10 cellular contexts compared by ENCODE assay signal in genomic region chr3:127749787-127750225, GRCh38.
DNase-seq lines count a peak whose midpoint lies in the region; ATAC-seq and TF ChIP-seq lines count a peak whose summit lies in the region.
"Had no signal": no experiment of that assay in that cellular context is flagged by ENCODE, and none has a peak within 500 bp of the region (broad histone marks: within the 10 kb centered on the region; RNA-seq: fewer than 3 reads in every experiment).

No MANE protein-coding gene starts in this region.

- H3K27me3 ChIP-seq in esophagus muscularis mucosa (no peaks in the 10 kb centered on the region), suprapubic skin (no peaks in the 10 kb centered on the region)

- no peak overlapping the region for H3K4me3 Mint-ChIP-seq in activated T-cell treated with anti-CD3 and anti-CD28 coated beads, Interleukin-2, amount 50 U/mL, for 72 hours
- H3K4me3 Mint-ChIP-seq: CD8-positive, alpha-beta T cell had no signal

- H3K36me3 ChIP-seq in esophagus muscularis mucosa: no peaks in the 10 kb centered on the region
- H3K36me3 ChIP-seq in suprapubic skin: no peaks in the 10 kb centered on the region

- H3K36me3 Mint-ChIP-seq in activated T-cell treated with anti-CD3 and anti-CD28 coated beads, Interleukin-2, amount 50 U/mL, for 72 hours (ENCODE audit: insufficient read depth in 2 of 2): no peaks in the 10 kb centered on the region
- H3K36me3 Mint-ChIP-seq: CD8-positive, alpha-beta T cell had no signal

- H3K27ac ChIP-seq in esophagus muscularis mucosa (replicated peaks in 1 of 4): peak overlapping the region; percentile 68 to 79 (median 76)
- no peak overlapping the region for H3K27ac ChIP-seq in suprapubic skin

- H3K4me1 Mint-ChIP-seq in activated T-cell treated with anti-CD3 and anti-CD28 coated beads, Interleukin-2, amount 50 U/mL, for 72 hours (ENCODE audit: low read depth): peaks cover 31% of the 10 kb centered on the region

- H3K4me1 ChIP-seq in esophagus muscularis mucosa (peaks cover 44 to 72% (median 65%) of the 10 kb centered on the region in 4 donors), suprapubic skin (peaks cover 38% of the 10 kb centered on the region)

- H3K27ac Mint-ChIP-seq in activated T-cell treated with anti-CD3 and anti-CD28 coated beads, Interleukin-2, amount 50 U/mL, for 72 hours: no peak overlapping the region
- H3K27ac Mint-ChIP-seq: CD8-positive, alpha-beta T cell had no signal

- H3K27me3 Mint-ChIP-seq in activated T-cell treated with anti-CD3 and anti-CD28 coated beads, Interleukin-2, amount 50 U/mL, for 72 hours (ENCODE audit: low read depth): peaks cover 39% of the 10 kb centered on the region

- ATAC-seq in activated T-cell treated with anti-CD3 and anti-CD28 coated beads, Interleukin-2, amount 50 U/mL, for 72 hours (replicated peaks in 1 of 2): no peak
- ATAC-seq in GM21737 (IDR thresholded peaks at IDR 0.05; ENCODE audit: unreplicated experiment): no peak
- ATAC-seq: CD8-positive, alpha-beta T cell had no signal

- H3K9me3 ChIP-seq in esophagus muscularis mucosa (no peaks in the 10 kb centered on the region), suprapubic skin (no peaks in the 10 kb centered on the region)

- H3K4me3 ChIP-seq in esophagus muscularis mucosa (no peak overlapping the region), suprapubic skin (no peak overlapping the region)

- no peak for TF ChIP-seq POLR2A in esophagus muscularis mucosa (IDR thresholded peaks at IDR 0.05; ENCODE audit: low read depth)
- TF ChIP-seq POLR2A in suprapubic skin (IDR thresholded peaks at IDR 0.05): no peak

- TF ChIP-seq CTCF in esophagus muscularis mucosa (IDR thresholded peaks at IDR 0.05): no peak
- no peak for TF ChIP-seq CTCF in suprapubic skin (IDR thresholded peaks at IDR 0.05)

- TF ChIP-seq EP300 in esophagus muscularis mucosa (IDR thresholded peaks at IDR 0.05) (no peak), suprapubic skin (IDR thresholded peaks at IDR 0.05) (no peak)

- intact Hi-C loops in esophagus muscularis mucosa (cut with DNase I): loop anchor here (5.0 kb wide), 1 partner anchor 72 kb away; the partner anchor contains the start of gene MGLL

- H3K9me3 Mint-ChIP-seq in activated T-cell treated with anti-CD3 and anti-CD28 coated beads, Interleukin-2, amount 50 U/mL, for 72 hours: no peaks in the 10 kb centered on the region
- H3K9me3 Mint-ChIP-seq: CD8-positive, alpha-beta T cell had no signal

- peak; percentile 37 for DNase-seq in activated effector memory CD4-positive, alpha-beta T cell treated with anti-CD3 and anti-CD28 coated beads, Interleukin-2, amount 50 U/mL, for 16 hours
- DNase-seq in activated effector memory CD4-positive, alpha-beta T cell treated with Interleukin-2 at 50 U/mL for 16 hours: no peak
- DNase-seq in NCI-H524 (lab: John Stamatoyannopoulos, UW) (peak; percentile 32 to 74), esophagus muscularis mucosa (ENCODE audit: extremely low spot score) (no peak), suprapubic skin (ENCODE audit: low spot score in 2 of 2) (peak; percentile 58 to 67), COLO668 (lab: John Stamatoyannopoulos, UW; ENCODE audit: unreplicated experiment) (no peak)
- DNase-seq in activated T-cell treated with anti-CD3 and anti-CD28 coated beads, Interleukin-2, amount 50 U/mL, for 72 hours: no peak
- DNase-seq: activated gamma-delta T cell; CD8-positive, alpha-beta T cell had no signal

- WGBS in esophagus muscularis mucosa: 77% methylated on average over 7 of the region's 7 CpGs
- 95% methylated on average over 7 of the region's 7 CpGs for WGBS in suprapubic skin

Comparison
In these comparisons a context has a peak if more than half of its experiments do, and no peak if none do; other contexts are left out.
1. DNase-seq: peak in activated effector memory CD4-positive, alpha-beta T cell treated with anti-CD3 and anti-CD28 coated beads, Interleukin-2, amount 50 U/mL, for 16 hours (single experiment), NCI-H524 (2 of 2) and suprapubic skin (2 of 2); none in activated effector memory CD4-positive, alpha-beta T cell treated with Interleukin-2 at 50 U/mL for 16 hours (single experiment), esophagus muscularis mucosa (single experiment), activated T-cell treated with anti-CD3 and anti-CD28 coated beads, Interleukin-2, amount 50 U/mL, for 72 hours (0 of 2) and COLO668 (single experiment).